ENCODE assay signal across 7 cellular contexts in genomic region chr2:62196278-62196901, GRCh38. TPM values are rescaled to one million over a fixed set of nuclear protein-coding genes. Genes with fewer than 3 reads are reported as not detected.
DNase-seq lines count a peak whose midpoint lies in the region; ATAC-seq lines count a peak whose summit lies in the region.

No MANE protein-coding gene starts in this region.

- peak; percentile 17 for ATAC-seq in GM18909 (IDR thresholded peaks at IDR 0.05; ENCODE audit: poor library complexity, unreplicated experiment)
- ATAC-seq in HG02938 (IDR thresholded peaks at IDR 0.05; ENCODE audit: unreplicated experiment), result peak; percentile 10

- intact Hi-C loops in head of caudate nucleus (cut with DNase I), result loop anchor here (5.0 kb wide), 1 partner anchor 216 kb away; no protein-coding TSS in a partner anchor

- DNase-seq in OCI-M1 (lab: John Stamatoyannopoulos, UW) (peak; percentile 60), activated gamma-delta T cell (lab: John Stamatoyannopoulos, UW) (peak; percentile 49), head of caudate nucleus (peak in 34 of 42 donors; percentile 37 to 74 (median 53)), pons (ENCODE audit: low spot score) (peak; percentile 19), ureter (ENCODE audit: low spot score) (peak; percentile 63)

RNA-seq across cellular contexts. Expression of gene B3GNT2, which starts 0.5 kb away (rescaled TPM):
- total RNA-seq in ureter, result 16.9 TPM

Comparison
In these comparisons a context has a peak if more than half of its experiments do, and no peak if none do; other contexts are left out.
1. Peak in every context shown above with its lines: DNase-seq and ATAC-seq.